In the genomic region with DNA sequence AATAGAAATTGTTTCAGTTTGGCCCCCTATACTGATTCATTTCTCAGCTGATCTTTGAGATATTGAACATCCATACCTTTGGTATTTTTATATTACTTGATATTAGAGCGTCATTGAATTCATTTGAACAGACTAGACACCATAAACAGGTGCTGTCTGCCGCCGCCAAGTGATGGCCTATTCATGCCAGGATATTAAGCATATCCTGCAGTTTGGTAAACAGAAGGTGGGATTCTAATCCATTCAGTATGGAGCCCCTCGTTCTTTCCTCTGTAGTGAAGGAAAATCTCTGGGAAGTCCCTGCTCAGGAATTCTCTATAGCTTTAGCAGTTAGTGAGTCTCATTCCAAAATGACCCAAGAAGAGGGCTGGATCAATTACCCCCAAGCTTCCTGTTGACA, we compare ENCODE assay signal across 11 cellular contexts. TPM values are rescaled to one million over a fixed set of nuclear protein-coding genes. Genes with fewer than 3 reads are reported as not detected.
DNase-seq lines count a peak whose midpoint lies in the region; FAIRE-seq and TF ChIP-seq lines count a peak whose summit lies in the region.
"Had no signal": no experiment of that assay in that cellular context is flagged by ENCODE, and none has a peak within 500 bp of the region (broad histone marks: within the 10 kb centered on the region; RNA-seq: fewer than 3 reads in every experiment).

No MANE protein-coding gene starts in this region.

- in situ Hi-C loops in mammary epithelial cell (cut with MboI; ENCODE audit: low sequenced_read_pairs in 2 of 2) = loop anchor here in 1 of 2 donors (10.0 kb wide), 1 partner anchor 101 kb away; no protein-coding TSS in a partner anchor

- no peak overlapping the region for H3K23ac ChIP-seq in mesenchymal stem cell (ENCODE audit: low read length in 2 of 2)

- no peaks in the 10 kb centered on the region for H4K20me1 ChIP-seq in KMS-11 (ENCODE audit: insufficient read depth)
- no peaks in the 10 kb centered on the region for H4K20me1 ChIP-seq in mammary epithelial cell (ENCODE audit: insufficient read depth, low read length)

- dilution Hi-C loops in mammary epithelial cell (cut with HindIII; ENCODE audit: low sequenced_read_pairs) = no loop called here

- H2BK15ac ChIP-seq in mesenchymal stem cell (ENCODE audit: low read depth, poor library complexity, severe bottlenecking) = no peak overlapping the region

- H3K27me3 ChIP-seq in KMS-11 (ENCODE audit: insufficient read depth, low read depth) (no peaks in the 10 kb centered on the region), mammary epithelial cell (ENCODE audit: insufficient read depth, low read length) (no peaks in the 10 kb centered on the region), mesenchymal stem cell (ENCODE audit: control insufficient read depth in 1 of 2, insufficient read depth in 1 of 2, low read length in 2 of 2) (no peaks in the 10 kb centered on the region), suprapubic skin (no peaks in the 10 kb centered on the region)

- CTCF ChIA-PET in mammary epithelial cell (lab: Charles Lee; ENCODE audit: low non-redundant PET) = no interaction called here

- H3K4ac ChIP-seq in mesenchymal stem cell (ENCODE audit: low read depth in 1 of 2, low read length in 2 of 2) = no peak overlapping the region

- no peak for TF ChIP-seq POLR2A in suprapubic skin (IDR thresholded peaks at IDR 0.05)

- no peak overlapping the region for H3K14ac ChIP-seq in mesenchymal stem cell (ENCODE audit: low read length in 2 of 2)

- no peak for TF ChIP-seq CTCF in KMS-11 (conservative IDR thresholded peaks at IDR 0.05; ENCODE audit: low read depth, low read length)
- no peak for TF ChIP-seq CTCF in mammary epithelial cell (conservative IDR thresholded peaks at IDR 0.05 in 1 of 2, IDR thresholded peaks at IDR 0.05 in 1 of 2; ENCODE audit: extremely low read depth in 1 of 2, insufficient read depth in 1 of 2, low read depth in 1 of 2, low read length in 2 of 2)
- TF ChIP-seq CTCF in suprapubic skin (IDR thresholded peaks at IDR 0.05) = no peak
- no peak for TF ChIP-seq CTCF in D721Med (IDR thresholded peaks at IDR 0.05; ENCODE audit: insufficient read depth, missing control alignments)

- H2BK12ac ChIP-seq in mesenchymal stem cell (ENCODE audit: low read length in 2 of 2) = no peak overlapping the region

- no peak overlapping the region for H2BK5ac ChIP-seq in mesenchymal stem cell (ENCODE audit: low read depth, low read length, poor library complexity, severe bottlenecking)

- H3K4me3 ChIP-seq in KMS-11 (IDR thresholded peaks at IDR 0.05; ENCODE audit: insufficient read depth, low read depth, low read length) = no peak overlapping the region
- no peak overlapping the region for H3K4me3 ChIP-seq in mammary epithelial cell (replicated peaks in 1 of 3; ENCODE audit: insufficient read depth in 1 of 3, low read depth in 2 of 3, low read length in 3 of 3)
- H3K4me3 ChIP-seq in mesenchymal stem cell (ENCODE audit: insufficient read depth in 1 of 2, low read depth in 1 of 2, low read length in 2 of 2) = no peak overlapping the region
- no peak overlapping the region for H3K4me3 ChIP-seq in suprapubic skin

- H4K8ac ChIP-seq in mesenchymal stem cell (ENCODE audit: low read length) = no peak overlapping the region

- no peak overlapping the region for H4K91ac ChIP-seq in mesenchymal stem cell (ENCODE audit: low read length)

- no peaks in the 10 kb centered on the region for H3K79me1 ChIP-seq in mesenchymal stem cell (replicated peaks; ENCODE audit: low read length, poor library complexity, severe bottlenecking)

- H3K9ac ChIP-seq in KMS-11 (no peak overlapping the region), mammary epithelial cell (ENCODE audit: insufficient read depth, low read length) (peak overlapping the region; percentile 80), mesenchymal stem cell (ENCODE audit: low read length) (peak overlapping the region; percentile 62)

- intact Hi-C loops in mammary epithelial cell (cut with micrococcal nuclease) = no loop called here

- TF ChIP-seq EP300 in suprapubic skin (IDR thresholded peaks at IDR 0.05) = no peak

- H3K27ac ChIP-seq in KMS-11 = no peak overlapping the region
- peak overlapping the region; percentile 97 for H3K27ac ChIP-seq in mammary epithelial cell (ENCODE audit: insufficient read depth, low read depth, low read length)
- H3K27ac ChIP-seq in mesenchymal stem cell (ENCODE audit: low read length, poor library complexity, severe bottlenecking) = no peak overlapping the region
- peak overlapping the region; percentile 67 for H3K27ac ChIP-seq in suprapubic skin

- peak overlapping the region in 1 of 2 experiments; percentile 80 for H3K18ac ChIP-seq in mesenchymal stem cell (ENCODE audit: low read depth in 1 of 2, low read length in 2 of 2)

- H3K4me1 ChIP-seq in KMS-11 (ENCODE audit: low read depth, poor library complexity, severe bottlenecking) (peaks cover 63% of the 10 kb centered on the region), mammary epithelial cell (ENCODE audit: insufficient read depth, low read length) (peaks cover 75% of the 10 kb centered on the region), mesenchymal stem cell (ENCODE audit: control insufficient read depth, insufficient read depth, low read depth, low read length) (peaks cover 2% of the 10 kb centered on the region), suprapubic skin (peaks cover 73% of the 10 kb centered on the region)

- no peak overlapping the region for H2AK5ac ChIP-seq in mesenchymal stem cell (ENCODE audit: low read length, severe bottlenecking)

- no peak for DNase-seq in mammary epithelial cell
- DNase-seq in mesenchymal stem cell = no peak
- no peak for DNase-seq in suprapubic skin (ENCODE audit: low spot score in 2 of 2)
- no peak for DNase-seq in Kasumi-1 (lab: John Stamatoyannopoulos, UW)
- DNase-seq in NOMO-1 treated with DMSO at 0.1 percent for 48 hours (lab: John Stamatoyannopoulos, UW; ENCODE audit: unreplicated experiment) = no peak
- DNase-seq in D721Med (ENCODE audit: insufficient read length, low spot score) = no peak
- DNase-seq in GM03348 (ENCODE audit: low spot score) = no peak
- DNase-seq: activated effector memory CD4-positive, alpha-beta T cell treated with anti-CD3 and anti-CD28 coated beads, Interleukin-2, amount 50 U/mL, for 16 hours; DMS79; NCI-H1092 had no signal

- H3K79me2 ChIP-seq in KMS-11 (ENCODE audit: insufficient read depth, low read depth) = no peaks in the 10 kb centered on the region
- no peaks in the 10 kb centered on the region for H3K79me2 ChIP-seq in mammary epithelial cell (ENCODE audit: insufficient read depth, low read length)

- no peak for FAIRE-seq in D721Med (lab: Jason Lieb, UNC)

- H2BK120ac ChIP-seq in mesenchymal stem cell (ENCODE audit: low read depth, low read length) = no peak overlapping the region

- no peak overlapping the region for H2AFZ ChIP-seq in KMS-11 (ENCODE audit: low read depth)
- no peak overlapping the region for H2AFZ ChIP-seq in mammary epithelial cell (ENCODE audit: low read depth, low read length)
- no peak overlapping the region for H2AFZ ChIP-seq in mesenchymal stem cell (ENCODE audit: low read depth, low read length)

- H3K4me2 ChIP-seq in KMS-11 (peak overlapping the region; percentile 26; the same call in 1 of the 2 replicates), mammary epithelial cell (ENCODE audit: insufficient read depth, low read depth, low read length) (peak overlapping the region; percentile 12), mesenchymal stem cell (ENCODE audit: low read length, poor library complexity, severe bottlenecking) (no peak overlapping the region)

- 75% methylated on average over 4 of the region's 4 CpGs for WGBS in mammary epithelial cell (ENCODE audit: low coverage, missing lambda C conversion rate)
- WGBS in mesenchymal stem cell = 92% methylated on average over 4 of the region's 4 CpGs
- 81% methylated on average over 4 of the region's 4 CpGs for WGBS in suprapubic skin

- H3K9me3 ChIP-seq in mammary epithelial cell (replicated peaks; ENCODE audit: insufficient read depth, low read length) (no peaks in the 10 kb centered on the region), mesenchymal stem cell (ENCODE audit: control insufficient read depth, low read length) (no peaks in the 10 kb centered on the region), suprapubic skin (no peaks in the 10 kb centered on the region)

- BruUV-seq in mammary epithelial cell (replicated peaks; lab: Mats Ljungman, UMichigan) = TSS peak; percentile 60

- H3K36me3 ChIP-seq in KMS-11 (ENCODE audit: insufficient read depth) (no peaks in the 10 kb centered on the region), mammary epithelial cell (ENCODE audit: insufficient read depth, low read length) (no peaks in the 10 kb centered on the region), mesenchymal stem cell (ENCODE audit: control insufficient read depth in 1 of 2, insufficient read depth in 2 of 2, low read depth in 1 of 2, low read length in 2 of 2) (no peaks in the 10 kb centered on the region), suprapubic skin (no peaks in the 10 kb centered on the region)

RNA-seq across cellular contexts. Expression of a gene that starts 23.0 kb away (rescaled TPM):
- total RNA-seq in mammary epithelial cell = not detected
- not detected for polyA plus RNA-seq in mammary epithelial cell
- not detected for polyA minus RNA-seq in mammary epithelial cell
- 0.01 TPM for polyA plus RNA-seq in mesenchymal stem cell (2013, experiment 1 of 2)
- polyA plus RNA-seq in mesenchymal stem cell (2013, experiment 2 of 2) = 0.01 TPM
- total RNA-seq in suprapubic skin = 1 to 10 TPM in 1 of 4 donors, under 1 TPM in 2, not detected in 1; 0.08 to 1.0 (median 0.15) TPM

Comparison
In these comparisons a context has a peak if more than half of its experiments do, and no peak if none do; other contexts are left out.
1. H3K27ac ChIP-seq: peak in mammary epithelial cell (single experiment) and suprapubic skin (single experiment); none in KMS-11 (single experiment) and mesenchymal stem cell (single experiment).